12 cellular contexts compared by ENCODE assay signal in the genomic region with DNA sequence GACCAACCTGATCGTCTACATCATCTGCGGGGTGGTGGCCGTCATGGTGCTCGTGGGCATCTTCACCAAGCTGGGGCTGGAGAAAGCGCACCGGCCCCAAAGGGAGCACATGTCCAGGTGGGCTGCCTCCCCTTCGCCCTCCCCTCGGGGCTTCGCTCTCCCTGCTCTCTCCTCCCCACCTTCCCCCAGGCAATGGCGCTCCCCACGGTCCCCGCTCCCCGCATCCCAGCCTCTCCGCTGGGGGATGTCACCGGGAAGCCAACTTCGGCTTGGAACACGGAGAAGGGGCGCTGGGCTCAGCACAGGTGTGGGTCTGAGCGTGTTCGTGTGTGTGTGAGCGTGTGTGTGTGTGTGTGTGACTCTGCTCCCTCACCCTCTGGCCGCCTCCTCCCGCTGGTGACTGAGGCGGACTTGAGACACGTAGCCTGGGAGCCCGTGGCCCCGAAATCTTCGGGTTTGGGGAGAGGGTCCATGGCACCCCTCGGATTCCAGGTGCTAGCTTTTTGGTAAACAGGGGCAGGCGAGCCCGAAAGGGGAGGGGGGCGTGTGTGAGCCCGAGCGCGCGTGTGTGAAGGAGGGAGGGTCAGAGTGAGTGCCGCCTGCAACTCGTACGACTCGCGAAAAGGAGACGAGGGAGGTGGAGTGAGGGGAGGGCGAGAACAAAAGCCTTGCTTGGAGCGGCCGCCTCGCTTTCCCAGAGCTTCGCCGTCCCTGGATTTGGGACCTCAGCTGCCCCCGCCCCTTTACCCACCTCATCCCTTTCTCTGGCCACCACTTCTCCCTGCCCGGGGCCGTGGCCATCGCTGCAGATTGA. TPM values are rescaled to one million over a fixed set of nuclear protein-coding genes. Genes with fewer than 3 reads are reported as not detected.
DNase-seq lines count a peak whose midpoint lies in the region; TF ChIP-seq lines count a peak whose summit lies in the region.
"Had no signal": no experiment of that assay in that cellular context is flagged by ENCODE, and none has a peak within 500 bp of the region (broad histone marks: within the 10 kb centered on the region; RNA-seq: fewer than 3 reads in every experiment).

No MANE protein-coding gene starts in this region.

- H3K4me3 Mint-ChIP-seq in activated T-cell treated with anti-CD3 and anti-CD28 coated beads, Interleukin-2, amount 50 U/mL, for 24 hours, result peak overlapping the region; percentile 44
- H3K4me3 Mint-ChIP-seq: stimulated activated effector memory CD8-positive, alpha-beta T cell treated with anti-CD3 and anti-CD28 coated beads, Interleukin-12 subunit alpha, Interleukin-12 subunit beta, amount 100 ng/mL, for 72 hours had no signal

- H3K9me3 ChIP-seq in SK-N-MC (ENCODE audit: low read depth, low read length) (no peaks in the 10 kb centered on the region), skeletal muscle tissue (ENCODE audit: control insufficient read depth in 3 of 3, low read length in 3 of 3) (no peaks in the 10 kb centered on the region), testis (no peaks in the 10 kb centered on the region)
- H3K9me3 ChIP-seq: gastroesophageal sphincter, psoas muscle had no signal

- peak overlapping the region; percentile 89 for H3K4me3 ChIP-seq in SK-N-MC
- peak overlapping the region; percentile 94 for H3K4me3 ChIP-seq in iPS-11a (ENCODE audit: low read depth, low read length)
- H3K4me3 ChIP-seq in skeletal muscle tissue (ENCODE audit: low read length in 3 of 3), result peak overlapping the region in 2 of 3 donors; percentile 27 to 29
- H3K4me3 ChIP-seq in testis, result no peak overlapping the region

- H3K4me1 ChIP-seq in skeletal muscle tissue (ENCODE audit: control insufficient read depth in 3 of 3, insufficient read depth in 3 of 3, low read length in 3 of 3) (peaks cover 0 to 13% (median 8%) of the 10 kb centered on the region in 3 donors), testis (peaks cover 15% of the 10 kb centered on the region)
- H3K4me1 ChIP-seq: psoas muscle had no signal

- DNase-seq in activated T-cell treated with anti-CD3 and anti-CD28 coated beads, Interleukin-2, amount 50 U/mL, for 24 hours, result no peak
- no peak for DNase-seq in activated T-cell treated with anti-CD3 and anti-CD28 coated beads, Interleukin-2, amount 50 U/mL, for 1 hour
- no peak for DNase-seq in SK-N-MC (ENCODE audit: low read depth, low spot score)
- DNase-seq in C1 segment of cervical spinal cord (lab: John Stamatoyannopoulos, UW), result no peak
- DNase-seq in testis, result no peak
- DNase-seq in NCI-H1694 (lab: John Stamatoyannopoulos, UW), result no peak
- DNase-seq: psoas muscle had no signal

- H3K27me3 Mint-ChIP-seq in activated T-cell treated with anti-CD3 and anti-CD28 coated beads, Interleukin-2, amount 50 U/mL, for 24 hours, result peaks cover 82% of the 10 kb centered on the region

- H3K27ac Mint-ChIP-seq in activated T-cell treated with anti-CD3 and anti-CD28 coated beads, Interleukin-2, amount 50 U/mL, for 24 hours, result no peak overlapping the region
- H3K27ac Mint-ChIP-seq: CD4-positive, CD25-positive, alpha-beta regulatory T cell; stimulated activated effector memory CD8-positive, alpha-beta T cell treated with anti-CD3 and anti-CD28 coated beads, Interleukin-12 subunit alpha, Interleukin-12 subunit beta, amount 100 ng/mL, for 72 hours had no signal

- H3K4me1 Mint-ChIP-seq in activated T-cell treated with anti-CD3 and anti-CD28 coated beads, Interleukin-2, amount 50 U/mL, for 24 hours (ENCODE audit: low read depth), result peaks cover 8% of the 10 kb centered on the region
- H3K4me1 Mint-ChIP-seq: stimulated activated effector memory CD8-positive, alpha-beta T cell treated with anti-CD3 and anti-CD28 coated beads, Interleukin-12 subunit alpha, Interleukin-12 subunit beta, amount 100 ng/mL, for 72 hours had no signal

- H3K36me3 Mint-ChIP-seq in activated T-cell treated with anti-CD3 and anti-CD28 coated beads, Interleukin-2, amount 50 U/mL, for 24 hours (ENCODE audit: low read depth), result no peaks in the 10 kb centered on the region
- H3K36me3 Mint-ChIP-seq: CD4-positive, CD25-positive, alpha-beta regulatory T cell; stimulated activated effector memory CD8-positive, alpha-beta T cell treated with anti-CD3 and anti-CD28 coated beads, Interleukin-12 subunit alpha, Interleukin-12 subunit beta, amount 100 ng/mL, for 72 hours had no signal

- no peak for TF ChIP-seq CTCF in testis (IDR thresholded peaks at IDR 0.05)

- H3K27ac ChIP-seq in SK-N-MC (no peak overlapping the region), skeletal muscle tissue (ENCODE audit: low read depth, low read length) (no peak overlapping the region), testis (no peak overlapping the region)
- H3K27ac ChIP-seq: psoas muscle had no signal

- H3K27me3 ChIP-seq in skeletal muscle tissue (ENCODE audit: control insufficient read depth in 3 of 3, insufficient read depth in 3 of 3, low read length in 3 of 3) (peaks cover 52 to 56% (median 53%) of the 10 kb centered on the region in 3 donors), testis (no peaks in the 10 kb centered on the region)

- no peak for TF ChIP-seq POLR2A in testis (IDR thresholded peaks at IDR 0.05)

- intact Hi-C loops in testis (cut with DNase I; ENCODE audit: low total_unique reads), result no loop called here

- H3K9ac ChIP-seq in SK-N-MC (ENCODE audit: insufficient read length) (peak overlapping the region; percentile 72), skeletal muscle tissue (ENCODE audit: low read depth in 1 of 3, low read length in 3 of 3) (no peak overlapping the region)

- no peaks in the 10 kb centered on the region for H3K9me3 Mint-ChIP-seq in activated T-cell treated with anti-CD3 and anti-CD28 coated beads, Interleukin-2, amount 50 U/mL, for 24 hours
- H3K9me3 Mint-ChIP-seq: stimulated activated effector memory CD8-positive, alpha-beta T cell treated with anti-CD3 and anti-CD28 coated beads, Interleukin-12 subunit alpha, Interleukin-12 subunit beta, amount 100 ng/mL, for 72 hours had no signal

- H3K36me3 ChIP-seq in SK-N-MC (ENCODE audit: insufficient read depth, low read length) (no peaks in the 10 kb centered on the region), skeletal muscle tissue (ENCODE audit: control insufficient read depth in 3 of 3, insufficient read depth in 3 of 3, low read length in 3 of 3) (no peaks in the 10 kb centered on the region), testis (ENCODE audit: low read depth, missing control alignments) (no peaks in the 10 kb centered on the region)
- H3K36me3 ChIP-seq: gastroesophageal sphincter had no signal

- WGBS in testis, 2 donors, result 1 to 3% methylated on average over 30 to 50 of the region's 52 CpGs

RNA-seq across cellular contexts. Expression of a gene that starts 1.3 kb away (rescaled TPM):
- total RNA-seq in skeletal muscle tissue, result not detected
- 1 to 10 TPM in 1 of 2 donors, under 1 TPM in 1; 0.68 to 1.0 TPM for total RNA-seq in testis
- polyA plus RNA-seq in testis (ENCODE audit: insufficient read depth, low read depth, low replicate concordance), result 0.46 TPM
- total RNA-seq: CD4-positive, CD25-positive, alpha-beta regulatory T cell had no signal
- polyA plus RNA-seq: CD4-positive, CD25-positive, alpha-beta regulatory T cell had no signal

Comparison
In these comparisons a context has a peak if more than half of its experiments do, and no peak if none do; other contexts are left out.
1. H3K4me3 ChIP-seq: peak in SK-N-MC (single experiment), iPS-11a (single experiment) and skeletal muscle tissue (2 of 3); none in testis (0 of 2).